ENCODE assay signal across 18 cellular contexts in genomic region chr12:1034726-1035457, GRCh38.
"Had no signal": no experiment of that assay in that cellular context is flagged by ENCODE, and none has a peak within 500 bp of the region (broad histone marks: within the 10 kb centered on the region; RNA-seq: fewer than 3 reads in every experiment).

No MANE protein-coding gene starts in this region.

- DNase-seq: effector memory CD4-positive, alpha-beta T cell; heart left ventricle; hypothalamus; islet precursor cell; mammary epithelial cell; naive thymus-derived CD4-positive, alpha-beta T cell; posterior cingulate gyrus; spleen; stimulated activated CD4-positive, alpha-beta T cell treated with anti-CD3 and anti-CD28 coated beads, Interleukin-15, amount 100 ng/mL, for 24 hours; stimulated activated CD4-positive, alpha-beta T cell treated with anti-CD3 and anti-CD28 coated beads, Interleukin-1b, Interleukin-23, amount 100 ng/mL, for 48 hours; stimulated activated CD4-positive, alpha-beta T cell treated with anti-CD3 and anti-CD28 coated beads, Interleukin-4, amount 100 ng/mL, for 24 hours; tibial artery; upper lobe of left lung; uterus had no signal

- H3K27ac ChIP-seq: heart left ventricle, spleen, tibial artery, upper lobe of left lung, uterus had no signal

- ATAC-seq: esophagus mucosa; heart left ventricle; left lobe of liver; naive thymus-derived CD4-positive, alpha-beta T cell; sciatic nerve; stimulated activated memory B cell treated with anti-CD40 and anti-IgM and Interleukin-4, amounts not matched to agents 10 μg/mL and 1 μg/mL and 100 μg/mL, for 72 hours had no signal

- H3K9me3 ChIP-seq: heart left ventricle, spleen, tibial artery, upper lobe of left lung, uterus had no signal

- H3K27me3 ChIP-seq: heart left ventricle, spleen, tibial artery, upper lobe of left lung, uterus had no signal

- H3K4me3 ChIP-seq: heart left ventricle, spleen, tibial artery, upper lobe of left lung, uterus had no signal

- H3K36me3 ChIP-seq: uterus had no signal

- H3K4me1 ChIP-seq: heart left ventricle, spleen, tibial artery, upper lobe of left lung, uterus had no signal
